Comparison of ENCODE assay signal across 1 cellular context in genomic region chr17:78144146-78144719, GRCh38.
TF ChIP-seq lines count a peak whose summit lies in the region.

No MANE protein-coding gene starts in this region.

TF ChIP-seq in HepG2, 621 proteins besides CTCF, POLR2A, EP300 and RAD21 (continued from another document and continues in another):
- TF ChIP-seq REST (IDR thresholded peaks at IDR 0.05; ENCODE audit: borderline replicate concordance in 1 of 2, low read depth in 1 of 2, low read length in 2 of 2): no peak
- no peak for TF ChIP-seq MAZ (IDR thresholded peaks at IDR 0.05; ENCODE audit: borderline replicate concordance, low read depth, low read length)
- no peak for TF ChIP-seq MAZ (CRISPR knock-in tag; IDR thresholded peaks at IDR 0.05; ENCODE audit: low read depth)
- no peak for TF ChIP-seq RFXANK (CRISPR knock-in tag; IDR thresholded peaks at IDR 0.05)
- TF ChIP-seq MTA3 (CRISPR knock-in tag; IDR thresholded peaks at IDR 0.05): no peak
- no peak for TF ChIP-seq SMYD3 (CRISPR knock-in tag; IDR thresholded peaks at IDR 0.05)
- no peak for TF ChIP-seq PHF8 (CRISPR knock-in tag; IDR thresholded peaks at IDR 0.05)
- no peak for TF ChIP-seq ZNF275 (CRISPR knock-in tag; IDR thresholded peaks at IDR 0.05; ENCODE audit: borderline replicate concordance)
- no peak for TF ChIP-seq ARID2 (CRISPR knock-in tag; IDR thresholded peaks at IDR 0.05; ENCODE audit: borderline replicate concordance)
- no peak for TF ChIP-seq TFAP4 (IDR thresholded peaks at IDR 0.05; ENCODE audit: borderline replicate concordance, low read depth)
- no peak for TF ChIP-seq ZNF792 (CRISPR knock-in tag; IDR thresholded peaks at IDR 0.05)
- no peak for TF ChIP-seq ZNF781 (CRISPR knock-in tag; IDR thresholded peaks at IDR 0.05; ENCODE audit: borderline replicate concordance, not compliant biosample characterization)
- TF ChIP-seq NR2C2 (CRISPR knock-in tag; IDR thresholded peaks at IDR 0.05; ENCODE audit: borderline replicate concordance): no peak
- no peak for TF ChIP-seq TRAFD1 (CRISPR knock-in tag; IDR thresholded peaks at IDR 0.05; ENCODE audit: borderline replicate concordance)
- no peak for TF ChIP-seq ZNF747 (CRISPR knock-in tag; IDR thresholded peaks at IDR 0.05; ENCODE audit: borderline replicate concordance)
- TF ChIP-seq KDM5A (IDR thresholded peaks at IDR 0.05; ENCODE audit: borderline replicate concordance, low read length): no peak
- TF ChIP-seq U2AF2 (IDR thresholded peaks at IDR 0.05; ENCODE audit: low read depth, low read length): no peak
- TF ChIP-seq GLI4 (CRISPR knock-in tag; IDR thresholded peaks at IDR 0.05; ENCODE audit: borderline replicate concordance): no peak
- no peak for TF ChIP-seq ZMAT5 (CRISPR knock-in tag; IDR thresholded peaks at IDR 0.05; ENCODE audit: borderline replicate concordance, low read depth)
- no peak for TF ChIP-seq TFE3 (CRISPR knock-in tag; IDR thresholded peaks at IDR 0.05)
- no peak for TF ChIP-seq XRCC5 (optimal IDR thresholded peaks at IDR 0.05; ENCODE audit: low read length)
- no peak for TF ChIP-seq HOXD1 (CRISPR knock-in tag; IDR thresholded peaks at IDR 0.05)
- TF ChIP-seq THYN1 (CRISPR knock-in tag; IDR thresholded peaks at IDR 0.05; ENCODE audit: borderline replicate concordance, low read depth): no peak
- TF ChIP-seq ZNF34 (CRISPR knock-in tag; IDR thresholded peaks at IDR 0.05; ENCODE audit: borderline replicate concordance): no peak
- no peak for TF ChIP-seq CBX5 (CRISPR knock-in tag; IDR thresholded peaks at IDR 0.05; ENCODE audit: borderline replicate concordance)
- no peak for TF ChIP-seq ZNF546 (CRISPR knock-in tag; conservative IDR thresholded peaks at IDR 0.05)
- no peak for TF ChIP-seq THAP9 (CRISPR knock-in tag; IDR thresholded peaks at IDR 0.05; ENCODE audit: borderline replicate concordance)
- peak; percentile 41; the same call in 1 of the 2 replicates for TF ChIP-seq ZNF350 (CRISPR knock-in tag; IDR thresholded peaks at IDR 0.05; ENCODE audit: borderline replicate concordance, low read depth)
- TF ChIP-seq MYC (CRISPR knock-in tag; IDR thresholded peaks at IDR 0.05; ENCODE audit: borderline replicate concordance): peak; percentile 47; the same call in 1 of the 2 replicates
- no peak for TF ChIP-seq ZNF7 (CRISPR knock-in tag; IDR thresholded peaks at IDR 0.05)
- no peak; the same call in 1 of the 2 replicates for TF ChIP-seq KLF6 (CRISPR knock-in tag; IDR thresholded peaks at IDR 0.05)
- TF ChIP-seq ERF (CRISPR knock-in tag; IDR thresholded peaks at IDR 0.05): no peak
- TF ChIP-seq SAP130 (CRISPR knock-in tag; IDR thresholded peaks at IDR 0.05; ENCODE audit: low read depth): peak; percentile 48; the same call in 1 of the 2 replicates
- no peak for TF ChIP-seq ZNF496 (CRISPR knock-in tag; IDR thresholded peaks at IDR 0.05; ENCODE audit: insufficient replicate concordance)
- TF ChIP-seq ZNF513 (CRISPR knock-in tag; conservative IDR thresholded peaks at IDR 0.05): no peak
- TF ChIP-seq ZNF367 (CRISPR knock-in tag; IDR thresholded peaks at IDR 0.05; ENCODE audit: borderline replicate concordance): no peak
- no peak for TF ChIP-seq ZNF12 (CRISPR knock-in tag; IDR thresholded peaks at IDR 0.05)
- no peak for TF ChIP-seq ZNF878 (CRISPR knock-in tag; IDR thresholded peaks at IDR 0.05)
- no peak for TF ChIP-seq GABPB1 (CRISPR knock-in tag; IDR thresholded peaks at IDR 0.05)
- no peak for TF ChIP-seq IKZF1 (IDR thresholded peaks at IDR 0.05)
- no peak for TF ChIP-seq ZNF766 (CRISPR knock-in tag; IDR thresholded peaks at IDR 0.05; ENCODE audit: borderline replicate concordance)
- TF ChIP-seq ATF5 (CRISPR knock-in tag; IDR thresholded peaks at IDR 0.05; ENCODE audit: low read depth): no peak
- TF ChIP-seq XBP1 (CRISPR knock-in tag; IDR thresholded peaks at IDR 0.05): no peak
- TF ChIP-seq SPEN (CRISPR knock-in tag; IDR thresholded peaks at IDR 0.05; ENCODE audit: low read depth): no peak
- TF ChIP-seq KLF11 (CRISPR knock-in tag; IDR thresholded peaks at IDR 0.05): no peak
- TF ChIP-seq TCF7 (IDR thresholded peaks at IDR 0.05; ENCODE audit: low read depth): no peak
- no peak; the same call in 1 of the 2 replicates for TF ChIP-seq ZNF687 (CRISPR knock-in tag; IDR thresholded peaks at IDR 0.05)
